ENCODE assay signal across 23 cellular contexts in genomic region chr13:39784347-39784746, GRCh38.
"Had no signal": no experiment of that assay in that cellular context is flagged by ENCODE, and none has a peak within 500 bp of the region (broad histone marks: within the 10 kb centered on the region; RNA-seq: fewer than 3 reads in every experiment).

No MANE protein-coding gene starts in this region.

- DNase-seq: activated CD4-positive, alpha-beta memory T cell treated with anti-CD3 and anti-CD28 coated beads, Interleukin-2, amount 10 ng/mL, durations not matched to agents 7 days and 5 days; activated CD4-positive, alpha-beta T cell treated with anti-CD3 and anti-CD28 coated beads for 48 hours; activated CD8-positive, alpha-beta memory T cell treated with anti-CD3 and anti-CD28 coated beads, Interleukin-2, amount 10 ng/mL, durations not matched to agents 7 days and 5 days; activated naive CD4-positive, alpha-beta T cell treated with anti-CD3 and anti-CD28 coated beads for 36 hours; activated naive CD8-positive, alpha-beta T cell treated with anti-CD3 and anti-CD28 coated beads, Interleukin-2, amount 50 U/mL, for 24 hours; activated T-cell treated with anti-CD3 and anti-CD28 coated beads, Interleukin-2, amount 50 U/mL, for 1 hour; effector memory CD4-positive, alpha-beta T cell; esophagus squamous epithelium; gastrocnemius medialis; head of caudate nucleus; kidney glomerular epithelial cell; left ventricle myocardium inferior; naive thymus-derived CD4-positive, alpha-beta T cell; pancreas; spleen; stimulated activated CD8-positive, alpha-beta memory T cell treated with anti-CD3 and anti-CD28 coated beads, Interleukin-4, amount 100 ng/mL, for 48 hours; stimulated activated naive CD4-positive, alpha-beta T cell; upper lobe of right lung had no signal

- H3K4me3 Mint-ChIP-seq: activated CD4-positive, alpha-beta memory T cell treated with anti-CD3 and anti-CD28 coated beads, Interleukin-2, amount 10 ng/mL, durations not matched to agents 7 days and 5 days; activated CD8-positive, alpha-beta memory T cell treated with anti-CD3 and anti-CD28 coated beads, Interleukin-2, amount 10 ng/mL, durations not matched to agents 7 days and 5 days; activated naive CD4-positive, alpha-beta T cell treated with anti-CD3 and anti-CD28 coated beads for 36 hours; activated naive CD8-positive, alpha-beta T cell treated with anti-CD3 and anti-CD28 coated beads, Interleukin-2, amount 50 U/mL, for 24 hours; activated T-helper 17 cell treated with anti-CD3 and anti-CD28 coated beads, Interleukin-2, amount 50 U/mL, for 72 hours; dendritic cell treated with granulocyte-macrophage colony-stimulating factor and Interleukin-4, amounts not matched to agents 40 ng/mL and 50 ng/mL, for 4 days; memory B cell; naive thymus-derived CD4-positive, alpha-beta T cell; WTC11 had no signal

- H3K27ac ChIP-seq: ascending aorta, esophagus squamous epithelium, gastrocnemius medialis, left ventricle myocardium inferior, pancreas, spleen, upper lobe of right lung had no signal

- H3K4me1 Mint-ChIP-seq: memory B cell had no signal

- H3K4me1 ChIP-seq: ascending aorta, gastrocnemius medialis, pancreas, upper lobe of right lung had no signal

- H3K27me3 ChIP-seq: ascending aorta, esophagus squamous epithelium, gastrocnemius medialis, pancreas, spleen, upper lobe of right lung had no signal

- H3K27ac Mint-ChIP-seq: activated CD4-positive, alpha-beta memory T cell treated with anti-CD3 and anti-CD28 coated beads, Interleukin-2, amount 10 ng/mL, durations not matched to agents 7 days and 5 days; activated CD8-positive, alpha-beta memory T cell treated with anti-CD3 and anti-CD28 coated beads, Interleukin-2, amount 10 ng/mL, durations not matched to agents 7 days and 5 days; activated naive CD4-positive, alpha-beta T cell treated with anti-CD3 and anti-CD28 coated beads for 36 hours; activated naive CD8-positive, alpha-beta T cell treated with anti-CD3 and anti-CD28 coated beads, Interleukin-2, amount 50 U/mL, for 24 hours; activated T-helper 17 cell treated with anti-CD3 and anti-CD28 coated beads, Interleukin-2, amount 50 U/mL, for 72 hours; dendritic cell treated with granulocyte-macrophage colony-stimulating factor and Interleukin-4, amounts not matched to agents 40 ng/mL and 50 ng/mL, for 4 days; memory B cell; WTC11 had no signal

- H3K4me3 ChIP-seq: ascending aorta, esophagus squamous epithelium, gastrocnemius medialis, left ventricle myocardium inferior, pancreas, spleen, upper lobe of right lung had no signal

- H3K27me3 Mint-ChIP-seq: activated CD4-positive, alpha-beta memory T cell treated with anti-CD3 and anti-CD28 coated beads, Interleukin-2, amount 10 ng/mL, durations not matched to agents 7 days and 5 days; activated CD8-positive, alpha-beta memory T cell treated with anti-CD3 and anti-CD28 coated beads, Interleukin-2, amount 10 ng/mL, durations not matched to agents 7 days and 5 days; activated naive CD8-positive, alpha-beta T cell treated with anti-CD3 and anti-CD28 coated beads, Interleukin-2, amount 50 U/mL, for 24 hours; activated T-helper 17 cell treated with anti-CD3 and anti-CD28 coated beads, Interleukin-2, amount 50 U/mL, for 72 hours; dendritic cell treated with granulocyte-macrophage colony-stimulating factor and Interleukin-4, amounts not matched to agents 40 ng/mL and 50 ng/mL, for 4 days; memory B cell; naive thymus-derived CD4-positive, alpha-beta T cell had no signal

- H3K9me3 ChIP-seq: gastrocnemius medialis, pancreas, upper lobe of right lung had no signal

- H3K36me3 ChIP-seq: ascending aorta, esophagus squamous epithelium, gastrocnemius medialis, left ventricle myocardium inferior, pancreas, spleen, upper lobe of right lung had no signal
